ENCODE assay signal across 2 cellular contexts in genomic region chr10:91684841-91685240, GRCh38.
TF ChIP-seq lines count a peak whose summit lies in the region.

No MANE protein-coding gene starts in this region.

TF ChIP-seq in GM23338, 12 proteins besides CTCF, POLR2A, EP300 and RAD21:
- no peak for TF ChIP-seq NANOG (IDR thresholded peaks at IDR 0.05; ENCODE audit: borderline replicate concordance)

TF ChIP-seq in IMR-90, 13 proteins besides CTCF, POLR2A, EP300 and RAD21:
- no peak for TF ChIP-seq NFE2L2 (IDR thresholded peaks at IDR 0.05; ENCODE audit: low read depth, low read length)
TF ChIP-seq in IMR-90: peak in this region for 0.
